Comparison of ENCODE assay signal across 7 cellular contexts in the genomic region with DNA sequence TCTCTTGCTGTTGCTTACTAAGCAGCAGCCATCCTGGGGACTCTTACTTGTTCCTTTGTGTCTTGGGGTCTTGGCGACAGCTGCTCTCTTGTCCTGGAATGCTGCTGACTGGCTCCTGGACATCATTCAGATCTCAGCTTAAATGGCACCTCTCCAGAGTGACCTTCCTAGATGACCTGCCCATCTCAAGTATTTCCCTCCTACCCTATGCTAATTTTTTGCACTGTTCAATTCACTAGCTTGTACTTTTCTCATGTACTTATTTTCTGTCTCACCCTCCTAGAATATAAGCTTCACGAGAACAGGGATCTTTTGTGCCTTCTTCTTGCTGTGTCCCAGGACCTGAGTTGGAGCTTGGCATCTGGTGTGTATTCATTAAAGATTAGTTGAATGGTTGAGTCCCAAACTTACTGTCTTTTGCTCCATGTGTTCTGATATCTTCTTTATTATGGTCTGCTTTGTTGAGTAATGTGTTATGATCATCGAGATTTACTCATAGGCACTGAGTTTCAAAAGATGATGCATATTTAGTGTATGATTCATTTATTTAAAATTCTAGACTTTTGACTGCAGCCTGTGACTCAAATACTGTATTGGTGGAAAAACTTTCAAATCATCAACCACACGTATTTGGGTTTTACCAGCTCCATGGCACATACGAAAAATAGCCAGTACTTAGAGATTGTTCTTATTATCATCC.
DNase-seq lines count a peak whose midpoint lies in the region; ATAC-seq, FAIRE-seq and TF ChIP-seq lines count a peak whose summit lies in the region.
"Not testable (repeated sequence)": the region's sequence is repeated elsewhere in the genome, so short reads cannot be mapped to it uniquely, and the experiment has no call there.

No MANE protein-coding gene starts in this region.

- H3K27me3 ChIP-seq in GM23248 (replicated peaks; ENCODE audit: insufficient read depth); PC-9 (ENCODE audit: insufficient read depth, low read depth); keratinocyte (ENCODE audit: control insufficient read depth, extremely low read depth, insufficient read depth, low read length); skeletal muscle satellite cell (ENCODE audit: control insufficient read depth, insufficient read depth, low read length): not testable (repeated sequence)

- not testable (repeated sequence) for H3K4me3 Mint-ChIP-seq in activated CD4-positive, alpha-beta T cell treated with anti-CD3 and anti-CD28 coated beads for 36 hours; activated T-helper 2 cell treated with anti-CD3 and anti-CD28 coated beads, Interferon-gamma antibody, Interleukin-2, Interleukin-4, amounts not matched to agents 10 μg/mL and 5 μg/mL and 100 μg/mL, durations not matched to agents 14 hours and 24 hours and 36 hours (ENCODE audit: low read depth)
- peak overlapping the region; percentile 30 for H3K4me3 Mint-ChIP-seq in MCF 10A (ENCODE audit: unreplicated experiment)

- peak overlapping the region; percentile 46 for H3K4me2 ChIP-seq in GM23248 (ENCODE audit: unreplicated experiment)
- H3K4me2 ChIP-seq in PC-9; keratinocyte (ENCODE audit: control insufficient read depth, extremely low read depth, insufficient read depth, low read depth, low read length): not testable (repeated sequence)
- H3K4me2 ChIP-seq in skeletal muscle satellite cell (ENCODE audit: low read length): peak overlapping the region; percentile 31

- peak; percentile 55 for FAIRE-seq in keratinocyte (lab: Jason Lieb, UNC)

- intact Hi-C loops in PC-9 (cut with micrococcal nuclease; ENCODE audit: unreplicated experiment); activated CD4-positive, alpha-beta T cell treated with anti-CD3 and anti-CD28 coated beads for 36 hours (cut with DNase I, micrococcal nuclease); activated T-helper 2 cell treated with anti-CD3 and anti-CD28 coated beads, Interferon-gamma antibody, Interleukin-2, Interleukin-4, amounts not matched to agents 10 μg/mL and 5 μg/mL and 100 μg/mL, durations not matched to agents 14 hours and 24 hours and 36 hours (cut with micrococcal nuclease); MCF 10A (cut with micrococcal nuclease): not testable (repeated sequence)

- peaks cover 23% of the 10 kb centered on the region for H3F3A ChIP-seq in GM23248 (ENCODE audit: insufficient read depth)
- not testable (repeated sequence) for H3F3A ChIP-seq in PC-9 (ENCODE audit: insufficient read depth, low read depth)

- H3K9ac ChIP-seq in GM23248: peak overlapping the region; percentile 40; the same call in 1 of the 2 replicates
- not testable (repeated sequence) for H3K9ac ChIP-seq in keratinocyte (ENCODE audit: control insufficient read depth, extremely low read depth, insufficient read depth, low read length); skeletal muscle satellite cell (ENCODE audit: low read depth, low read length)

- H3K9me2 ChIP-seq in GM23248 (ENCODE audit: insufficient read depth); PC-9 (ENCODE audit: insufficient read depth): not testable (repeated sequence)

- H4K20me1 ChIP-seq in GM23248 (ENCODE audit: insufficient read depth); PC-9 (ENCODE audit: insufficient read depth); keratinocyte (ENCODE audit: control insufficient read depth, extremely low read depth, insufficient read depth, low read length): not testable (repeated sequence)

- CTCF ChIA-PET in PC-9 (lab: Charles Lee); activated CD4-positive, alpha-beta T cell treated with anti-CD3 and anti-CD28 coated beads for 36 hours (lab: Charles Lee); MCF 10A (lab: Yijun Ruan, JAX): not testable (repeated sequence)

- H3K27ac Mint-ChIP-seq in activated CD4-positive, alpha-beta T cell treated with anti-CD3 and anti-CD28 coated beads for 36 hours: peak overlapping the region; percentile 79
- peak overlapping the region; percentile 90 for H3K27ac Mint-ChIP-seq in activated T-helper 2 cell treated with anti-CD3 and anti-CD28 coated beads, Interferon-gamma antibody, Interleukin-2, Interleukin-4, amounts not matched to agents 10 μg/mL and 5 μg/mL and 100 μg/mL, durations not matched to agents 14 hours and 24 hours and 36 hours
- H3K27ac Mint-ChIP-seq in MCF 10A (ENCODE audit: low read depth, unreplicated experiment): peak overlapping the region; percentile 88

- DNase-seq in GM23248: peak; percentile 33
- not testable (repeated sequence) for DNase-seq in PC-9; activated CD4-positive, alpha-beta T cell treated with anti-CD3 and anti-CD28 coated beads for 36 hours; activated T-helper 2 cell treated with anti-CD3 and anti-CD28 coated beads, Interferon-gamma antibody, Interleukin-2, Interleukin-4, amounts not matched to agents 10 μg/mL and 5 μg/mL and 100 μg/mL, durations not matched to agents 14 hours and 24 hours and 36 hours (ENCODE audit: low spot score); MCF 10A (ENCODE audit: unreplicated experiment); keratinocyte (ENCODE audit: low read depth, low spot score)

- H2AFZ ChIP-seq in GM23248; PC-9; keratinocyte (ENCODE audit: control insufficient read depth, low read length): not testable (repeated sequence)

- H3K9me3 Mint-ChIP-seq in activated CD4-positive, alpha-beta T cell treated with anti-CD3 and anti-CD28 coated beads for 36 hours (ENCODE audit: low read depth); activated T-helper 2 cell treated with anti-CD3 and anti-CD28 coated beads, Interferon-gamma antibody, Interleukin-2, Interleukin-4, amounts not matched to agents 10 μg/mL and 5 μg/mL and 100 μg/mL, durations not matched to agents 14 hours and 24 hours and 36 hours; MCF 10A (ENCODE audit: unreplicated experiment): not testable (repeated sequence)

- WGBS in GM23248 (ENCODE audit: low coverage in 1 of 2, low lambda C conversion rate in 2 of 2, missing lambda C conversion rate in 2 of 2), 2 experiments: 3 to 13% methylated on average over 3 of the region's 5 CpGs

- H3K4me3 ChIP-seq in GM23248: 0 out of 2 replicates have a peak overlapping the region, but pooled peaks have one; percentile 11
- H3K4me3 ChIP-seq in PC-9; keratinocyte (ENCODE audit: control insufficient read depth in 2 of 3, extremely low read depth in 1 of 3, insufficient read depth in 2 of 3, low read depth in 1 of 3, low read length in 3 of 3); skeletal muscle satellite cell (ENCODE audit: low read length): not testable (repeated sequence)

- H3K9me1 ChIP-seq in keratinocyte (ENCODE audit: control insufficient read depth, extremely low read depth, insufficient read depth, low read length): not testable (repeated sequence)

- H3K27me3 Mint-ChIP-seq in activated CD4-positive, alpha-beta T cell treated with anti-CD3 and anti-CD28 coated beads for 36 hours; activated T-helper 2 cell treated with anti-CD3 and anti-CD28 coated beads, Interferon-gamma antibody, Interleukin-2, Interleukin-4, amounts not matched to agents 10 μg/mL and 5 μg/mL and 100 μg/mL, durations not matched to agents 14 hours and 24 hours and 36 hours (ENCODE audit: low read depth); MCF 10A (ENCODE audit: insufficient read depth, unreplicated experiment): not testable (repeated sequence)

- not testable (repeated sequence) for H3K36me3 ChIP-seq in GM23248 (ENCODE audit: low read depth); PC-9 (ENCODE audit: low read depth); keratinocyte (ENCODE audit: control insufficient read depth in 2 of 2, extremely low read depth in 1 of 2, insufficient read depth in 2 of 2, low read length in 2 of 2); skeletal muscle satellite cell (ENCODE audit: insufficient read depth, low read length)

- H3K9me3 ChIP-seq in GM23248 (ENCODE audit: low read depth); PC-9 (ENCODE audit: insufficient read depth, low read depth); keratinocyte (ENCODE audit: control insufficient read depth, low read depth, low read length); skeletal muscle satellite cell (replicated peaks; ENCODE audit: low read length): not testable (repeated sequence)

- POLR2A ChIA-PET in PC-9 (lab: Charles Lee; ENCODE audit: unreplicated experiment); activated CD4-positive, alpha-beta T cell treated with anti-CD3 and anti-CD28 coated beads for 36 hours (lab: Charles Lee); MCF 10A (lab: Yijun Ruan, JAX): not testable (repeated sequence)

- ATAC-seq in activated CD4-positive, alpha-beta T cell treated with anti-CD3 and anti-CD28 coated beads for 36 hours: peak; percentile 66

- H3K4me1 ChIP-seq in GM23248 (ENCODE audit: insufficient read depth) (peaks cover 14% of the 10 kb centered on the region), skeletal muscle satellite cell (ENCODE audit: control insufficient read depth, insufficient read depth, low read length) (peaks cover 16% of the 10 kb centered on the region)
- H3K4me1 ChIP-seq in PC-9 (replicated peaks; ENCODE audit: insufficient read depth); keratinocyte (ENCODE audit: control insufficient read depth, extremely low read depth, insufficient read depth, low read length): not testable (repeated sequence)

- not testable (repeated sequence) for H3K79me2 ChIP-seq in GM23248 (ENCODE audit: insufficient read depth); PC-9 (ENCODE audit: low read depth); keratinocyte (ENCODE audit: control insufficient read depth, insufficient read depth, low read length)

- in situ Hi-C loops in GM23248 (cut with MboI): not testable (repeated sequence)

- dilution Hi-C loops in keratinocyte (cut with MboI; ENCODE audit: extremely low pct_ligation_motif_present, low sequenced_read_pairs): not testable (repeated sequence)

- H3K4me1 Mint-ChIP-seq in activated CD4-positive, alpha-beta T cell treated with anti-CD3 and anti-CD28 coated beads for 36 hours: peaks cover 35% of the 10 kb centered on the region
- H3K4me1 Mint-ChIP-seq in activated T-helper 2 cell treated with anti-CD3 and anti-CD28 coated beads, Interferon-gamma antibody, Interleukin-2, Interleukin-4, amounts not matched to agents 10 μg/mL and 5 μg/mL and 100 μg/mL, durations not matched to agents 14 hours and 24 hours and 36 hours (ENCODE audit: low read depth): peaks cover 27% of the 10 kb centered on the region
- H3K4me1 Mint-ChIP-seq in MCF 10A (ENCODE audit: insufficient read depth, unreplicated experiment): not testable (repeated sequence)

- peak overlapping the region; percentile 82 for H3K27ac ChIP-seq in GM23248
- peak overlapping the region; percentile 28; the same call in 1 of the 2 replicates for H3K27ac ChIP-seq in PC-9
- H3K27ac ChIP-seq in keratinocyte (ENCODE audit: control insufficient read depth, insufficient read depth, low read length): peak overlapping the region; percentile 31

- H3K36me3 Mint-ChIP-seq in activated CD4-positive, alpha-beta T cell treated with anti-CD3 and anti-CD28 coated beads for 36 hours (ENCODE audit: low read depth); activated T-helper 2 cell treated with anti-CD3 and anti-CD28 coated beads, Interferon-gamma antibody, Interleukin-2, Interleukin-4, amounts not matched to agents 10 μg/mL and 5 μg/mL and 100 μg/mL, durations not matched to agents 14 hours and 24 hours and 36 hours (ENCODE audit: low read depth); MCF 10A (ENCODE audit: insufficient read depth, unreplicated experiment): not testable (repeated sequence)

- not testable (repeated sequence) for TF ChIP-seq CTCF in PC-9 (conservative IDR thresholded peaks at IDR 0.05); MCF 10A (IDR thresholded peaks at IDR 0.05; ENCODE audit: unreplicated experiment); keratinocyte (optimal IDR thresholded peaks at IDR 0.05 in 1 of 3, IDR thresholded peaks at IDR 0.05 in 1 of 3, conservative IDR thresholded peaks at IDR 0.05 in 1 of 3; ENCODE audit: extremely low read depth in 1 of 3, insufficient read depth in 2 of 3, low read length in 3 of 3)

- BruUV-seq in PC-9 (replicated peaks; lab: Mats Ljungman, UMichigan): TSS peak; percentile 59
- not testable (repeated sequence) for BruUV-seq in MCF 10A (replicated peaks; lab: Mats Ljungman, UMichigan)

Comparison
In these comparisons a context has a peak if more than half of its experiments do, and no peak if none do; other contexts are left out.
1. H3K27ac ChIP-seq: peak in every context shown above with its lines; median percentile 82 in GM23248; 31 in keratinocyte; 28 in PC-9.